ENCODE assay signal across 6 cellular contexts in the genomic region with DNA sequence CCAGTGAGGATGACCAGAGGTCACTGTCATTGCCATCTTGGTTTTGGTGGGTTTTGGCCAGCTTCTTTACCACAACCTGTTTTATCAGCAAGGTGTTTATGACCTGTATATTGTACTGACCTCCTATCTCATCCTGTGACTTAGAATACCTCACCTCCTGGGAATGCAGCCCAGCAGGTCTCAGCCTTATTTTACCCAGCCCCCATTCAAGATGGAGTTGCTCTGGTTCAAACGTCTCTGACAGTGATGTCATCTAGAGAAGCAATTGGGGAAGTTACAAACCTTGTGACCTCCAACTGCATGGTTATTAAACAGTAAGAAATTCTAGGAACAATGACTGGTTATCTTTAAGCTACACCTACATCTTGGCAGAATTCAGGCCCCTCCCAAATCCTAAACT. TPM values are rescaled to one million over a fixed set of nuclear protein-coding genes. Genes with fewer than 3 reads are reported as not detected.
"Had no signal": no experiment of that assay in that cellular context is flagged by ENCODE, and none has a peak within 500 bp of the region (broad histone marks: within the 10 kb centered on the region; RNA-seq: fewer than 3 reads in every experiment).

No MANE protein-coding gene starts in this region.

RNA-seq across cellular contexts. Expression of gene INHBA, which starts 48.1 kb away (rescaled TPM):
- total RNA-seq: activated CD4-positive, alpha-beta memory T cell treated with anti-CD3 and anti-CD28 coated beads for 36 hours; activated CD4-positive, alpha-beta T cell treated with anti-CD3 and anti-CD28 coated beads for 36 hours; activated CD8-positive, alpha-beta memory T cell treated with anti-CD3 and anti-CD28 coated beads, Interleukin-2, amount 10 ng/mL, durations not matched to agents 7 days and 5 days; activated CD8-positive, alpha-beta T cell treated with anti-CD3 and anti-CD28 coated beads, Interleukin-2, amount 10 ng/mL, durations not matched to agents 7 days and 5 days; activated naive CD4-positive, alpha-beta T cell treated with anti-CD3 and anti-CD28 coated beads for 36 hours; activated naive CD8-positive, alpha-beta T cell treated with anti-CD3 and anti-CD28 coated beads for 36 hours had no signal
